In genomic region chr6:3315841-3316240, GRCh38 we compare ENCODE assay signal across 25 cellular contexts. TPM values are rescaled to one million over a fixed set of nuclear protein-coding genes. Genes with fewer than 3 reads are reported as not detected.
DNase-seq lines count a peak whose midpoint lies in the region; ATAC-seq, FAIRE-seq and TF ChIP-seq lines count a peak whose summit lies in the region.
"Had no signal": no experiment of that assay in that cellular context is flagged by ENCODE, and none has a peak within 500 bp of the region (broad histone marks: within the 10 kb centered on the region; RNA-seq: fewer than 3 reads in every experiment).

No MANE protein-coding gene starts in this region.

- TF ChIP-seq RAD21 in K562 (CRISPR knock-in tag; conservative IDR thresholded peaks at IDR 0.05 in 1 of 2, IDR thresholded peaks at IDR 0.05 in 1 of 2) = no peak

- no peak for TF ChIP-seq POLR2A in K562 (conservative IDR thresholded peaks at IDR 0.05)

- H3K9me3 Mint-ChIP-seq in GM23338 = no peaks in the 10 kb centered on the region
- no peaks in the 10 kb centered on the region for H3K9me3 Mint-ChIP-seq in endothelial cell (ENCODE audit: unreplicated experiment)

- POLR2A ChIA-PET in K562 (lab: Yijun Ruan, JAX) = interaction anchor here (0.8 to 2.0 kb wide), 5 partner anchors 8 to 215 kb away, joined by 3 to 5 read pairs (median 4); no protein-coding TSS in a partner anchor

- CTCF ChIA-PET in K562 (lab: Yijun Ruan, JAX; ENCODE audit: low intra/inter-chr PET ratio) = no interaction called here

- BruUV-seq in K562 (replicated peaks; lab: Mats Ljungman, UMichigan) = no TSS peak

- intact Hi-C loops in K562 (cut with micrococcal nuclease) = no loop called here

- no peak overlapping the region for H3K4me3 Mint-ChIP-seq in GM23338
- peak overlapping the region; percentile 31 for H3K4me3 Mint-ChIP-seq in endothelial cell (ENCODE audit: unreplicated experiment)

- peaks cover 22% of the 10 kb centered on the region for H3K4me1 Mint-ChIP-seq in GM23338
- peaks cover 7% of the 10 kb centered on the region for H3K4me1 Mint-ChIP-seq in endothelial cell (ENCODE audit: unreplicated experiment)

- H3K4me1 ChIP-seq in GM23338 (ENCODE audit: insufficient read depth) (0 out of 2 replicates have a peak, but pooled peaks cover 3% of the 10 kb centered on the region), K562 (replicated peaks in 1 of 2; ENCODE audit: control insufficient read depth in 2 of 2, insufficient read depth in 2 of 2, low read length in 2 of 2) (peaks cover 0 to 3% of the 10 kb centered on the region in 2 experiments; a peak in 1 of 5 replicates), osteoblast (ENCODE audit: insufficient read depth, low read length) (no peaks in the 10 kb centered on the region), small intestine (ENCODE audit: control insufficient read depth in 2 of 2, insufficient read depth in 1 of 2, low read depth in 1 of 2, low read length in 1 of 2) (no peaks in the 10 kb centered on the region)

- H3K27me3 Mint-ChIP-seq in GM23338 (ENCODE audit: insufficient read depth, low read depth, poor library complexity) (peaks cover 16% of the 10 kb centered on the region), endothelial cell (ENCODE audit: unreplicated experiment) (peaks cover 7% of the 10 kb centered on the region)

- H3K36me3 Mint-ChIP-seq in GM23338 (ENCODE audit: low read depth) (peaks cover 16% of the 10 kb centered on the region), endothelial cell (ENCODE audit: low read depth, unreplicated experiment) (peaks cover 30% of the 10 kb centered on the region)

- H3K36me3 ChIP-seq in GM23338 (ENCODE audit: insufficient read depth) (no peaks in the 10 kb centered on the region), K562 (ENCODE audit: control insufficient read depth, insufficient read depth, low read length) (no peaks in the 10 kb centered on the region; the same call in 2 of the 3 replicates), osteoblast (ENCODE audit: insufficient read depth, low read length) (no peaks in the 10 kb centered on the region), small intestine (ENCODE audit: control insufficient read depth in 2 of 2, insufficient read depth in 2 of 2, low read length in 2 of 2) (peaks cover 0 to 12% of the 10 kb centered on the region in 2 donors)

- no peaks in the 10 kb centered on the region for H3F3A ChIP-seq in GM23338 (replicated peaks; ENCODE audit: low read depth)

- H3K4me3 ChIP-seq in GM23338 (no peak overlapping the region), K562 (no peak overlapping the region), osteoblast (ENCODE audit: insufficient read depth, low read length) (no peak overlapping the region), small intestine (ENCODE audit: low read depth in 1 of 2, low read length in 2 of 2) (no peak overlapping the region)
- H3K4me3 ChIP-seq: PC-9 had no signal

- H4K20me1 ChIP-seq in GM23338 (replicated peaks; ENCODE audit: insufficient read depth) = 0 out of 2 replicates have a peak, but pooled peaks cover 3% of the 10 kb centered on the region
- H4K20me1 ChIP-seq in K562 (replicated peaks; ENCODE audit: control insufficient read depth, insufficient read depth, low read length) = no peaks in the 10 kb centered on the region; the same call in 1 of the 2 replicates
- no peaks in the 10 kb centered on the region for H4K20me1 ChIP-seq in osteoblast (ENCODE audit: insufficient read depth, low read length)

- no peaks in the 10 kb centered on the region for H3K79me2 ChIP-seq in GM23338 (replicated peaks; ENCODE audit: insufficient read depth)
- no peaks in the 10 kb centered on the region for H3K79me2 ChIP-seq in K562 (ENCODE audit: control insufficient read depth, insufficient read depth, low read length)
- no peaks in the 10 kb centered on the region for H3K79me2 ChIP-seq in osteoblast (ENCODE audit: insufficient read depth, low read length)

- H3K27ac ChIP-seq in GM23338 (ENCODE audit: low read depth) (no peak overlapping the region), K562 (ENCODE audit: extremely low read depth, low read depth, low read length) (no peak overlapping the region), osteoblast (ENCODE audit: low read depth, low read length) (no peak overlapping the region), small intestine (ENCODE audit: low read depth in 1 of 2, low read length in 1 of 2) (no peak overlapping the region)
- H3K27ac ChIP-seq: KMS-11, PC-9 had no signal

- H3K27ac Mint-ChIP-seq in GM23338 (no peak overlapping the region), endothelial cell (ENCODE audit: unreplicated experiment) (no peak overlapping the region)

- WGBS in K562 (ENCODE audit: insufficient coverage, low coverage, missing lambda C conversion rate) = 56% methylated on average over 6 of the region's 8 CpGs
- 84 to 94% (median 89%) methylated on average over 8 of the region's 8 CpGs for WGBS in small intestine, 3 donors

- H3K9me1 ChIP-seq in K562 (ENCODE audit: control insufficient read depth, insufficient read depth, low read length) = no peaks in the 10 kb centered on the region

- FAIRE-seq in K562 (lab: Jason Lieb, UNC) (peak; percentile 6), small intestine (lab: Jason Lieb, UNC) (no peak)
- FAIRE-seq: GM12891, H54 had no signal

- H3K27me3 ChIP-seq in GM23338 (ENCODE audit: insufficient read depth) = no peaks in the 10 kb centered on the region
- no peaks in the 10 kb centered on the region for H3K27me3 ChIP-seq in K562 (ENCODE audit: control insufficient read depth in 2 of 2, insufficient read depth in 2 of 2, low read length in 2 of 2)
- no peaks in the 10 kb centered on the region for H3K27me3 ChIP-seq in osteoblast (ENCODE audit: insufficient read depth, low read length)
- no peaks in the 10 kb centered on the region for H3K27me3 ChIP-seq in small intestine (ENCODE audit: control insufficient read depth in 2 of 2, insufficient read depth in 2 of 2, low read length in 2 of 2)

- TF ChIP-seq EP300 in K562 (IDR thresholded peaks at IDR 0.05; ENCODE audit: low read length) = no peak

- no peak overlapping the region for H2AFZ ChIP-seq in GM23338
- no peak overlapping the region for H2AFZ ChIP-seq in K562 (ENCODE audit: low read depth, low read length)
- no peak overlapping the region for H2AFZ ChIP-seq in osteoblast (ENCODE audit: low read length)
- H2AFZ ChIP-seq: PC-9 had no signal

- TF ChIP-seq CTCF in GM23338 (conservative IDR thresholded peaks at IDR 0.05; ENCODE audit: low read depth in 2 of 2) (no peak), K562 (IDR thresholded peaks at IDR 0.05 in 2 of 3, conservative IDR thresholded peaks at IDR 0.05 in 1 of 3; ENCODE audit: insufficient read depth in 2 of 3, low read depth in 1 of 3, low read length in 3 of 3) (no peak), endothelial cell (IDR thresholded peaks at IDR 0.05; ENCODE audit: unreplicated experiment) (no peak), osteoblast (IDR thresholded peaks at IDR 0.05; ENCODE audit: extremely low read depth, low read depth, low read length) (no peak)

- H3K9ac ChIP-seq in K562 (ENCODE audit: insufficient read depth in 1 of 2, low read depth in 2 of 2, low read length in 2 of 2) = no peak overlapping the region
- H3K9ac ChIP-seq: KMS-11 had no signal

- H3K9me3 ChIP-seq in K562 (replicated peaks; ENCODE audit: control insufficient read depth, insufficient read depth, low read depth, low read length) = no peaks in the 10 kb centered on the region
- H3K9me3 ChIP-seq in osteoblast (ENCODE audit: low read depth, low read length) = no peaks in the 10 kb centered on the region
- no peaks in the 10 kb centered on the region for H3K9me3 ChIP-seq in small intestine (ENCODE audit: control insufficient read depth, low read depth)

- in situ Hi-C loops in K562 (cut with MboI) = no loop called here

- no peaks in the 10 kb centered on the region for H3K9me2 ChIP-seq in GM23338 (ENCODE audit: insufficient read depth)

- H3K4me2 ChIP-seq in GM23338 (no peak overlapping the region), K562 (ENCODE audit: insufficient read depth, low read length) (no peak overlapping the region), osteoblast (ENCODE audit: insufficient read depth, low read length) (no peak overlapping the region)
- H3K4me2 ChIP-seq: KMS-11, PC-9 had no signal

- DNase-seq in GM23338 (ENCODE audit: low spot score) (no peak), K562 (ENCODE audit: extremely low read depth in 1 of 4, low spot score in 3 of 4) (no peak), endothelial cell (ENCODE audit: low spot score) (no peak), osteoblast (ENCODE audit: insufficient read length, low spot score, missing footprints) (peak; percentile 66), middle frontal gyrus (ENCODE audit: extremely low spot score, low spot score) (no peak), NCI-H2081 (lab: John Stamatoyannopoulos, UW) (no peak), small intestine (no peak)
- DNase-seq in activated CD4-positive, alpha-beta T cell treated with anti-CD3 and anti-CD28 coated beads, Interleukin-2, amount 50 U/mL, for 48 hours = no peak
- DNase-seq: 8988T, ACHN, Calu3, DMS79 treated with DMSO at 0.1 percent for 48 hours, GF-D8, IMR-90, NCI-H1048, NCI-H1417, NCI-H1694, NCI-H2029 treated with DMSO at 0.1 percent for 48 hours, NCI-H2227 treated with DMSO at 0.1 percent for 48 hours, NCI-H526 treated with DMSO at 0.1 percent for 48 hours, PC-9 had no signal

- ATAC-seq in GM23338 (peak; percentile 28; the same call in 1 of the 3 replicates), K562 (no peak)
- ATAC-seq: Right ventricle myocardium inferior had no signal

RNA-seq across cellular contexts. Expression of gene PSMG4, which starts 57.1 kb away (rescaled TPM):
- total RNA-seq in GM23338 (2014; rRNA removed; shearing (Covaris generic)) = 30.6 and 37.2 TPM in 2 replicates
- polyA plus RNA-seq in GM23338 (2016; fragmentation: Nextera tagmentation; extraction: Ambion mirVana) (168 and 180 TPM in 2 replicates), K562 (2011; rRNA removed) (62.2 and 64.5 TPM in 2 replicates), K562 (2014; fragmentation: Illumina TruSeq; extraction: Trizol) (29.0 and 49.1 TPM in 2 replicates), K562 (2014; fragmentation: Nextera tagmentation; extraction: Ambion mirVana) (10 to 100 TPM; 12.9 to 19.4 TPM), K562 (2014; rRNA removed) (165 and 185 TPM in 2 replicates), small intestine (10 to 100 TPM; 24.8 to 43.8 (median 42.0) TPM)
- total RNA-seq in K562 (2011; cell fraction: chromatin; rRNA removed; ENCODE audit: low replicate concordance) = 101 and 118 TPM in 2 replicates
- 85.9 and 99.7 TPM in 2 replicates for total RNA-seq in K562 (2011; cell fraction: nucleolus; rRNA removed)
- total RNA-seq in K562 (2011; cell fraction: nucleoplasm; rRNA removed) = 97.7 and 105 TPM in 2 replicates
- total RNA-seq in K562 (2014; rRNA removed) (123 and 126 TPM in 2 replicates), K562 (2014; rRNA removed; fragmentation: Illumina TruSeq; extraction: Trizol) (41.4 and 42.7 TPM in 2 replicates), K562 (2015; rRNA removed; fragmentation: Illumina TruSeq; extraction: Trizol) (52.0 and 56.4 TPM in 2 replicates), K562 (2021) (74.4 and 81.6 TPM in 2 replicates), endothelial cell (ENCODE audit: unreplicated experiment) (9.7 TPM), osteoblast (19.4 and 24.6 TPM in 2 replicates)
- polyA plus RNA-seq in K562 (2011; cell fraction: cytosol; rRNA removed) = 83.4 and 238 TPM in 2 replicates
- polyA plus RNA-seq in K562 (2011; cell fraction: nucleus; rRNA removed) = 74.0 and 91.4 TPM in 2 replicates
- polyA plus RNA-seq in K562 (2012) = 79.5 and 80.8 TPM in 2 replicates
- 30.7 and 32.6 TPM in 2 replicates for polyA minus RNA-seq in K562 (2011; rRNA and poly(A)+ RNA removed)
- 14.1 and 15.7 TPM in 2 replicates for polyA minus RNA-seq in K562 (2011; cell fraction: cytosol; rRNA and poly(A)+ RNA removed)
- polyA minus RNA-seq in K562 (2011; cell fraction: nucleus; rRNA and poly(A)+ RNA removed) = 39.4 and 48.7 TPM in 2 replicates
